17 cellular contexts compared by ENCODE assay signal in the genomic region with DNA sequence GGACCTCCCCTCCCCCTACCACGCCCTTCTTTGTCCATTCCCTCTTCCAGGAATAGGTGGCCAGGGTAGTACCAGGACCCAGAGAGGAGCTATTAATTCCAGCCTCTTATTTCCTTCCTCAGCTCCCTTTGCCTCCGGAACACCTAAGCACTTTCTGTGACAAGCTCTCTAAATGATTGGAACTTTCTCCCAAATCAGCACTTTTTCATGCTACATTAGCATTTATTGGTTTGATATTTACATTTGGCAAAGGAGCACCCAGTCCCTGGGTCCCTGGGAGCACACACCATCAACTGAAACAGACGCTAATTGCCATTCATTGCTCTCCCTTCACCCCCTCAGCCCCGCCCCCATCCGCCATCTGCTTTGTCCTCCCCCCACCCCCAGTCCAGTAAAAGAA.
DNase-seq lines count a peak whose midpoint lies in the region; ATAC-seq and TF ChIP-seq lines count a peak whose summit lies in the region.
"Had no signal": no experiment of that assay in that cellular context is flagged by ENCODE, and none has a peak within 500 bp of the region (broad histone marks: within the 10 kb centered on the region; RNA-seq: fewer than 3 reads in every experiment).

No MANE protein-coding gene starts in this region.

- H3K27me3 Mint-ChIP-seq in CD4-positive, alpha-beta T cell = no peaks in the 10 kb centered on the region
- H3K27me3 Mint-ChIP-seq in effector memory CD8-positive, alpha-beta T cell = no peaks in the 10 kb centered on the region

- POLR2A ChIA-PET in CD4-positive, alpha-beta T cell (lab: Charles Lee) = no interaction called here

- no peaks in the 10 kb centered on the region for H3K9me3 ChIP-seq in CD4-positive, alpha-beta T cell (ENCODE audit: control insufficient read depth, low read length)
- peaks cover 15% of the 10 kb centered on the region for H3K9me3 ChIP-seq in HUES6 (ENCODE audit: control insufficient read depth, insufficient read depth, low read depth, low read length)
- H3K9me3 ChIP-seq: HAP-1 had no signal

- no peak overlapping the region for H3K27ac ChIP-seq in CD4-positive, alpha-beta T cell (ENCODE audit: low read depth, low read length)
- H3K27ac ChIP-seq in HUES6 (ENCODE audit: low read depth, low read length) = no peak overlapping the region
- H3K27ac ChIP-seq: 22Rv1 had no signal

- H3K4me1 Mint-ChIP-seq in CD4-positive, alpha-beta T cell (ENCODE audit: low read depth) = peaks cover 30% of the 10 kb centered on the region
- peaks cover 21 to 31% of the 10 kb centered on the region in 2 donors for H3K4me1 Mint-ChIP-seq in effector memory CD8-positive, alpha-beta T cell (ENCODE audit: low read depth in 2 of 2)

- no peaks in the 10 kb centered on the region for H3K27me3 ChIP-seq in CD4-positive, alpha-beta T cell (ENCODE audit: control insufficient read depth, insufficient read depth, low read length)
- no peaks in the 10 kb centered on the region for H3K27me3 ChIP-seq in HUES6 (ENCODE audit: control insufficient read depth, insufficient read depth, low read length)

- ATAC-seq in CD4-positive, alpha-beta T cell (ENCODE audit: poor library complexity) = no peak
- ATAC-seq in effector memory CD8-positive, alpha-beta T cell (replicated peaks) = no peak
- ATAC-seq in HG03432 (IDR thresholded peaks at IDR 0.05; ENCODE audit: unreplicated experiment) = no peak

- no peaks in the 10 kb centered on the region for H3K36me3 ChIP-seq in HUES6 (ENCODE audit: control insufficient read depth, insufficient read depth, low read length)
- H3K36me3 ChIP-seq: HAP-1 had no signal

- peaks cover 11% of the 10 kb centered on the region; the same call in 1 of the 2 replicates for H3K4me1 ChIP-seq in HUES6 (ENCODE audit: control insufficient read depth, insufficient read depth, low read length)
- H3K4me1 ChIP-seq: HAP-1 had no signal

- intact Hi-C loops in CD4-positive, alpha-beta T cell (cut with DNase I, micrococcal nuclease) = no loop called here

- H3K4me3 ChIP-seq in HUES6 (ENCODE audit: low read depth, low read length) = peak overlapping the region; percentile 21; the same call in 1 of the 2 replicates
- H3K4me3 ChIP-seq: HAP-1 had no signal

- H3K9ac ChIP-seq in HUES6 (ENCODE audit: low read length) = peak overlapping the region; percentile 36

- peak; percentile 30 for DNase-seq in DMS 273 (lab: John Stamatoyannopoulos, UW; ENCODE audit: unreplicated experiment)
- no peak for DNase-seq in DMS 273 treated with DMSO at 0.1 percent for 48 hours (lab: John Stamatoyannopoulos, UW)
- DNase-seq in CD4-positive, alpha-beta T cell = no peak
- DNase-seq in effector memory CD8-positive, alpha-beta T cell = no peak
- no peak for DNase-seq in ureter (ENCODE audit: low spot score)
- DNase-seq in mesenteric fat pad (ENCODE audit: low spot score) = no peak
- DNase-seq: C1 segment of cervical spinal cord, Calu3, MV-4-11, NCI-H1436, NCI-H2081, NCI-H524 treated with DMSO at 0.1 percent for 48 hours, SHP77 treated with DMSO at 0.1 percent for 48 hours had no signal

- H3K4me3 Mint-ChIP-seq in CD4-positive, alpha-beta T cell = no peak overlapping the region
- H3K4me3 Mint-ChIP-seq in effector memory CD8-positive, alpha-beta T cell = no peak overlapping the region

- peak overlapping the region; percentile 84 for H3K27ac Mint-ChIP-seq in CD4-positive, alpha-beta T cell
- H3K27ac Mint-ChIP-seq in effector memory CD8-positive, alpha-beta T cell = peak overlapping the region; percentile 95 to 96

- TF ChIP-seq CTCF in CD4-positive, alpha-beta T cell (IDR thresholded peaks at IDR 0.05) = no peak

- CTCF ChIA-PET in CD4-positive, alpha-beta T cell (lab: Charles Lee) = no interaction called here

- H3K9me3 Mint-ChIP-seq in CD4-positive, alpha-beta T cell = peaks cover under 1% of the 10 kb centered on the region
- peaks cover under 1% of the 10 kb centered on the region in 2 donors for H3K9me3 Mint-ChIP-seq in effector memory CD8-positive, alpha-beta T cell

- no peaks in the 10 kb centered on the region for H3K36me3 Mint-ChIP-seq in CD4-positive, alpha-beta T cell (ENCODE audit: low read depth)
- H3K36me3 Mint-ChIP-seq in effector memory CD8-positive, alpha-beta T cell (ENCODE audit: insufficient read depth) = peaks cover 10% of the 10 kb centered on the region
